In genomic region chr2:174048238-174048637, GRCh38 we compare ENCODE assay signal across 22 cellular contexts.
A peak's percentile ranks its signal among the peaks of the same experiment; 100 is the strongest.
DNase-seq lines count a peak whose midpoint lies in the region; ATAC-seq and TF ChIP-seq lines count a peak whose summit lies in the region.
"Had no signal": no experiment of that assay in that cellular context is flagged by ENCODE, and none has a peak within 500 bp of the region (broad histone marks: within the 10 kb centered on the region; RNA-seq: fewer than 3 reads in every experiment).

No MANE protein-coding gene starts in this region.

- H3K4me3 ChIP-seq in heart left ventricle = no peak overlapping the region
- H3K4me3 ChIP-seq: SK-N-MC had no signal

- WGBS in heart left ventricle, 4 donors = 83 to 88% (median 88%) methylated on average over 20 of the region's 20 CpGs

- TF ChIP-seq POLR2A in heart left ventricle (IDR thresholded peaks at IDR 0.05) = no peak

- H3K4me3 Mint-ChIP-seq in CD14-positive monocyte (no peak overlapping the region), memory B cell (no peak overlapping the region)
- no peak overlapping the region for H3K4me3 Mint-ChIP-seq in activated naive CD4-positive, alpha-beta T cell treated with anti-CD3 and anti-CD28 coated beads, Interleukin-2, amount 10 ng/mL, durations not matched to agents 7 days and 5 days
- H3K4me3 Mint-ChIP-seq: activated CD4-positive, alpha-beta memory T cell treated with anti-CD3 and anti-CD28 coated beads, Interleukin-2, amount 10 ng/mL, durations not matched to agents 7 days and 5 days; immature natural killer cell had no signal

- H3K27ac ChIP-seq in heart left ventricle = no peak overlapping the region
- H3K27ac ChIP-seq: SK-N-MC had no signal

- peaks cover 0 to 18% (median 9%) of the 10 kb centered on the region in 12 donors for H3K4me1 ChIP-seq in heart left ventricle

- H3K36me3 Mint-ChIP-seq in CD14-positive monocyte (no peaks in the 10 kb centered on the region), memory B cell (peaks cover 2% of the 10 kb centered on the region)
- no peaks in the 10 kb centered on the region for H3K36me3 Mint-ChIP-seq in activated naive CD4-positive, alpha-beta T cell treated with anti-CD3 and anti-CD28 coated beads, Interleukin-2, amount 10 ng/mL, durations not matched to agents 7 days and 5 days
- H3K36me3 Mint-ChIP-seq: immature natural killer cell had no signal

- peak; percentile 34 for TF ChIP-seq CTCF in CD14-positive monocyte (IDR thresholded peaks at IDR 0.05)
- peak; percentile 41 for TF ChIP-seq CTCF in GM13977 (IDR thresholded peaks at IDR 0.05; ENCODE audit: extremely low read depth, insufficient read depth, missing control alignments)
- TF ChIP-seq CTCF in heart left ventricle (IDR thresholded peaks at IDR 0.05) = peak in 5 of 12 donors; percentile 12 to 38 (median 17)

- H3K4me1 Mint-ChIP-seq in CD14-positive monocyte (peaks cover 16% of the 10 kb centered on the region), memory B cell (peaks cover 5% of the 10 kb centered on the region)
- H3K4me1 Mint-ChIP-seq in activated naive CD4-positive, alpha-beta T cell treated with anti-CD3 and anti-CD28 coated beads, Interleukin-2, amount 10 ng/mL, durations not matched to agents 7 days and 5 days = no peaks in the 10 kb centered on the region
- H3K4me1 Mint-ChIP-seq: immature natural killer cell had no signal

- intact Hi-C loops in CD14-positive monocyte (cut with micrococcal nuclease) (no loop called here), heart left ventricle (cut with DNase I) (loop anchor here in 9 of 10 donors (10.0 kb wide), 3 partner anchors 163 to 643 kb away; no protein-coding TSS in a partner anchor)

- no peaks in the 10 kb centered on the region for H3K9me3 ChIP-seq in heart left ventricle

- CTCF ChIA-PET in activated naive CD4-positive, alpha-beta T cell treated with anti-CD3 and anti-CD28 coated beads, Interleukin-2, amount 10 ng/mL, durations not matched to agents 7 days and 5 days (lab: Charles Lee) = no interaction called here

- H3K27me3 Mint-ChIP-seq in CD14-positive monocyte (ENCODE audit: low read depth in 3 of 3) = peaks cover 0 to 3% (median 0%) of the 10 kb centered on the region in 3 donors
- H3K27me3 Mint-ChIP-seq in memory B cell = peaks cover 6% of the 10 kb centered on the region
- peaks cover 25% of the 10 kb centered on the region for H3K27me3 Mint-ChIP-seq in activated naive CD4-positive, alpha-beta T cell treated with anti-CD3 and anti-CD28 coated beads, Interleukin-2, amount 10 ng/mL, durations not matched to agents 7 days and 5 days

- no peak overlapping the region for H3K27ac Mint-ChIP-seq in CD14-positive monocyte
- H3K27ac Mint-ChIP-seq in memory B cell = no peak overlapping the region
- no peak overlapping the region for H3K27ac Mint-ChIP-seq in activated naive CD4-positive, alpha-beta T cell treated with anti-CD3 and anti-CD28 coated beads, Interleukin-2, amount 10 ng/mL, durations not matched to agents 7 days and 5 days
- H3K27ac Mint-ChIP-seq: activated CD4-positive, alpha-beta memory T cell treated with anti-CD3 and anti-CD28 coated beads, Interleukin-2, amount 10 ng/mL, durations not matched to agents 7 days and 5 days; immature natural killer cell had no signal

- H3K36me3 ChIP-seq in heart left ventricle = no peaks in the 10 kb centered on the region

- no peak for DNase-seq in CD14-positive monocyte (ENCODE audit: low spot score)
- DNase-seq in GM13977 (ENCODE audit: low spot score) = peak; percentile 54
- peak; percentile 7 for DNase-seq in RPMI8226
- no peak for DNase-seq in memory B cell (ENCODE audit: low spot score in 2 of 2)
- no peak for DNase-seq in NCI-H146 treated with DMSO at 0.1 percent for 48 hours (lab: John Stamatoyannopoulos, UW; ENCODE audit: unreplicated experiment)
- DNase-seq in activated naive CD4-positive, alpha-beta T cell treated with anti-CD3 and anti-CD28 coated beads, Interleukin-2, amount 10 ng/mL, durations not matched to agents 7 days and 5 days = no peak
- DNase-seq in heart left ventricle = no peak
- DNase-seq: activated CD4-positive, alpha-beta memory T cell treated with anti-CD3 and anti-CD28 coated beads, Interleukin-2, amount 10 ng/mL, durations not matched to agents 7 days and 5 days; activated CD4-positive, CD25-positive, alpha-beta regulatory T cell; activated naive CD4-positive, alpha-beta T cell treated with Interleukin-2 at 50 U/mL for 16 hours; activated T-cell treated with anti-CD3 and anti-CD28 coated beads, Interleukin-2, amount 50 U/mL, for 1 hour; aorta; COR-L47; GOT3; head of caudate nucleus; immature natural killer cell; NCI-H1694; stimulated activated CD4-positive, alpha-beta T cell treated with anti-CD3 and anti-CD28 coated beads, Interleukin-12 subunit alpha, Interleukin-12 subunit beta, amount 100 ng/mL, for 4 hours; T1000 had no signal

- in situ Hi-C loops in GM13977 (cut with MboI; ENCODE audit: low pct_unique_long_range_greater_than_20kb, low sequenced_read_pairs, unreplicated experiment) = no loop called here

- ATAC-seq in memory B cell (ENCODE audit: low read depth) (peak; percentile 47), GM19324 (IDR thresholded peaks at IDR 0.05; ENCODE audit: low FRiP score, unreplicated experiment) (no peak), heart left ventricle (no peak)
- ATAC-seq: Panc1 had no signal

- H3K9me3 Mint-ChIP-seq in CD14-positive monocyte (peaks cover 0 to 5% (median 0%) of the 10 kb centered on the region in 7 donors), memory B cell (peaks cover 2% of the 10 kb centered on the region)
- H3K9me3 Mint-ChIP-seq in activated naive CD4-positive, alpha-beta T cell treated with anti-CD3 and anti-CD28 coated beads, Interleukin-2, amount 10 ng/mL, durations not matched to agents 7 days and 5 days = no peaks in the 10 kb centered on the region
- H3K9me3 Mint-ChIP-seq: activated CD4-positive, alpha-beta memory T cell treated with anti-CD3 and anti-CD28 coated beads, Interleukin-2, amount 10 ng/mL, durations not matched to agents 7 days and 5 days; immature natural killer cell had no signal

- no peaks in the 10 kb centered on the region for H3K27me3 ChIP-seq in heart left ventricle

Comparison
In these comparisons a context has a peak if more than half of its experiments do, and no peak if none do; other contexts are left out.
1. DNase-seq: peak in GM13977 (single experiment) and RPMI8226 (single experiment); none in CD14-positive monocyte (single experiment), memory B cell (0 of 2), NCI-H146 treated with DMSO at 0.1 percent for 48 hours (single experiment), activated naive CD4-positive, alpha-beta T cell treated with anti-CD3 and anti-CD28 coated beads, Interleukin-2, amount 10 ng/mL, durations not matched to agents 7 days and 5 days (single experiment) and heart left ventricle (0 of 5).
2. intact Hi-C loops: an anchor here in heart left ventricle (10.0 kb wide); none called in CD14-positive monocyte.